ENCODE assay signal across 13 cellular contexts in the genomic region with DNA sequence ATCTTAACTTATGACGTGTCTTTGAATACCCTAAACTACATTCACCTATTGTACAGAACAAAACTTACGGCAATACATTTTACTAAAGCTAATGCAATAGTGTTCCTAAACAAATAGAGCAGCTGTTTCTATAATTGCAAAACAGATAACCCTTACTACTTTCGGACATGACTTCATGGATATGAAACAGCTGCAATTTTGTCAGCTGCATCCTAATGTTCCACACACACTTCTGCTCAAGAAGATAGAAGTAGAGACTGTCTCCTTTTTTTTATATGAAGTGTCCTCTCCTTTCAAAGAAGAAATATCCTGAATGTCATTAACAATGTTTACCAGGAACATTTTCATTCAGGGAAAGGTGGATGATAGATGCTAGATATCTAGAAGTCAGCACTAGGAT.
"Had no signal": no experiment of that assay in that cellular context is flagged by ENCODE, and none has a peak within 500 bp of the region (broad histone marks: within the 10 kb centered on the region; RNA-seq: fewer than 3 reads in every experiment).

No MANE protein-coding gene starts in this region.

- ATAC-seq: activated naive CD8-positive, alpha-beta T cell treated with anti-CD3 and anti-CD28 coated beads, Interleukin-2, amount 50 U/mL, for 24 hours; lower lobe of right lung; pancreas had no signal

- H3K27ac Mint-ChIP-seq: activated naive CD4-positive, alpha-beta T cell treated with anti-CD3 and anti-CD28 coated beads for 36 hours; activated naive CD8-positive, alpha-beta T cell treated with anti-CD3 and anti-CD28 coated beads, Interleukin-2, amount 50 U/mL, for 24 hours; activated T-helper 2 cell treated with anti-CD3 and anti-CD28 coated beads, Interferon-gamma antibody, Interleukin-2, Interleukin-4, amounts not matched to agents 10 μg/mL and 5 μg/mL and 100 μg/mL, durations not matched to agents 14 hours and 24 hours and 36 hours; mesothelial cell of epicardium; neural progenitor cell had no signal

- DNase-seq: activated CD4-positive, alpha-beta T cell treated with anti-CD3 and anti-CD28 coated beads for 1 hour; activated CD4-positive, alpha-beta T cell treated with anti-CD3 and anti-CD28 coated beads, Interleukin-2, amount 50 U/mL, for 48 hours; activated naive CD4-positive, alpha-beta T cell treated with anti-CD3 and anti-CD28 coated beads for 36 hours; activated naive CD8-positive, alpha-beta T cell treated with anti-CD3 and anti-CD28 coated beads, Interleukin-2, amount 50 U/mL, for 24 hours; aorta; lower lobe of right lung; pancreas; stimulated activated CD4-positive, alpha-beta T cell treated with anti-CD3 and anti-CD28 coated beads, Interleukin-4, amount 100 ng/mL, for 24 hours; stimulated activated naive CD4-positive, alpha-beta T cell; tibial artery had no signal

- H3K36me3 Mint-ChIP-seq: mesothelial cell of epicardium, neural progenitor cell had no signal

- H3K4me1 Mint-ChIP-seq: activated naive CD8-positive, alpha-beta T cell treated with anti-CD3 and anti-CD28 coated beads, Interleukin-2, amount 50 U/mL, for 24 hours; mesothelial cell of epicardium; neural progenitor cell had no signal

- H3K9me3 Mint-ChIP-seq: activated naive CD4-positive, alpha-beta T cell treated with anti-CD3 and anti-CD28 coated beads for 36 hours; activated naive CD8-positive, alpha-beta T cell treated with anti-CD3 and anti-CD28 coated beads, Interleukin-2, amount 50 U/mL, for 24 hours; activated T-helper 2 cell treated with anti-CD3 and anti-CD28 coated beads, Interferon-gamma antibody, Interleukin-2, Interleukin-4, amounts not matched to agents 10 μg/mL and 5 μg/mL and 100 μg/mL, durations not matched to agents 14 hours and 24 hours and 36 hours; neural progenitor cell had no signal

- H3K27me3 Mint-ChIP-seq: activated naive CD8-positive, alpha-beta T cell treated with anti-CD3 and anti-CD28 coated beads, Interleukin-2, amount 50 U/mL, for 24 hours had no signal

- H3K4me3 Mint-ChIP-seq: activated naive CD4-positive, alpha-beta T cell treated with anti-CD3 and anti-CD28 coated beads for 36 hours; activated naive CD8-positive, alpha-beta T cell treated with anti-CD3 and anti-CD28 coated beads, Interleukin-2, amount 50 U/mL, for 24 hours; mesothelial cell of epicardium; neural progenitor cell had no signal
